11 cellular contexts compared by ENCODE assay signal in the genomic region with DNA sequence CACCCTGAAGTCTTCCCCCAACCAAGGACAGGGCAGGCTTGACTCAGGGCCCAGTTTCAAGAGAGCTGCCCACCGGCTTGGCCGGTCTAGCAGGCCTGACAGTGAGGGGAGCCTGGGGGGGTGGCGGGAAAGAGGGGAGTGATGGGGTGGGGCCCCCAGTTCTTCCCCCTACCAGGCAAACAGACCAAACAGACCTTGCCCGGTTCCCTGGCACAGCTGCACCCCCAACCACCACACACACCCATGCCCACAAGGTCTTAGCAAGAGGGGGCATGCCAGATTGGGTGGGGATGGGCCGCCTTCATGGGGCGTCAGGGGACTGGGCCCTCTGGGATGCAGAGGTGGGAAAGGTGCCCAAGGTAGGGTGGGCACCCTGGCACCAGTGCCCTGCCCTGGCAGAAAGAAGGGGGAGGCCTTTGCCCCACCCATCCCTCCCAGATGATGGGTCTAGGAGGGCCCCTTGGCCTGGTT. TPM values are rescaled to one million over a fixed set of nuclear protein-coding genes. Genes with fewer than 3 reads are reported as not detected.
DNase-seq lines count a peak whose midpoint lies in the region; ATAC-seq and TF ChIP-seq lines count a peak whose summit lies in the region.
"Had no signal": no experiment of that assay in that cellular context is flagged by ENCODE, and none has a peak within 500 bp of the region (broad histone marks: within the 10 kb centered on the region; RNA-seq: fewer than 3 reads in every experiment).

No MANE protein-coding gene starts in this region.

- H3K9me3 Mint-ChIP-seq in activated T-helper 2 cell treated with anti-CD3 and anti-CD28 coated beads, Interferon-gamma antibody, Interleukin-2, Interleukin-4, amounts not matched to agents 10 μg/mL and 5 μg/mL and 100 μg/mL, durations not matched to agents 14 hours and 24 hours and 36 hours, result no peaks in the 10 kb centered on the region
- no peaks in the 10 kb centered on the region for H3K9me3 Mint-ChIP-seq in stimulated activated effector memory CD8-positive, alpha-beta T cell treated with anti-CD3 and anti-CD28 coated beads, Interleukin-12 subunit alpha, Interleukin-12 subunit beta, amount 100 ng/mL, for 72 hours
- H3K9me3 Mint-ChIP-seq in endodermal cell, result no peaks in the 10 kb centered on the region
- H3K9me3 Mint-ChIP-seq: neural crest cell had no signal

- H2AFZ ChIP-seq in HCT116 (ENCODE audit: low read depth, low read length, poor library complexity, severe bottlenecking), result no peak overlapping the region

- H3K4me3 Mint-ChIP-seq in activated T-helper 2 cell treated with anti-CD3 and anti-CD28 coated beads, Interferon-gamma antibody, Interleukin-2, Interleukin-4, amounts not matched to agents 10 μg/mL and 5 μg/mL and 100 μg/mL, durations not matched to agents 14 hours and 24 hours and 36 hours (ENCODE audit: low read depth), result peak overlapping the region; percentile 96
- peak overlapping the region; percentile 74 for H3K4me3 Mint-ChIP-seq in stimulated activated effector memory CD8-positive, alpha-beta T cell treated with anti-CD3 and anti-CD28 coated beads, Interleukin-12 subunit alpha, Interleukin-12 subunit beta, amount 100 ng/mL, for 72 hours
- H3K4me3 Mint-ChIP-seq in endodermal cell, result no peak overlapping the region
- H3K4me3 Mint-ChIP-seq: neural crest cell had no signal

- BruUV-seq in HCT116 (replicated peaks; lab: Mats Ljungman, UMichigan), result no TSS peak

- ATAC-seq in HCT116 (no peak), GM18867 (IDR thresholded peaks at IDR 0.05; ENCODE audit: unreplicated experiment) (no peak)
- no peak for ATAC-seq in stimulated activated effector memory CD8-positive, alpha-beta T cell treated with anti-CD3 and anti-CD28 coated beads, Interleukin-12 subunit alpha, Interleukin-12 subunit beta, amount 100 ng/mL, for 72 hours

- H3K4me3 ChIP-seq in HCT116 (replicated peaks in 1 of 2; ENCODE audit: low read depth in 1 of 2, low read length in 2 of 2), result no peak overlapping the region
- no peak overlapping the region for H3K4me3 ChIP-seq in right atrium auricular region
- no peak overlapping the region for H3K4me3 ChIP-seq in endodermal cell (ENCODE audit: low read length)

- no peaks in the 10 kb centered on the region for H3K27me3 Mint-ChIP-seq in activated T-helper 2 cell treated with anti-CD3 and anti-CD28 coated beads, Interferon-gamma antibody, Interleukin-2, Interleukin-4, amounts not matched to agents 10 μg/mL and 5 μg/mL and 100 μg/mL, durations not matched to agents 14 hours and 24 hours and 36 hours (ENCODE audit: low read depth)
- H3K27me3 Mint-ChIP-seq in endodermal cell (ENCODE audit: insufficient read depth), result no peaks in the 10 kb centered on the region

- H3K36me3 ChIP-seq in HCT116 (ENCODE audit: control insufficient read depth in 1 of 2, insufficient read depth in 2 of 2, low read length in 2 of 2) (peaks cover 13 to 23% of the 10 kb centered on the region in 2 experiments; a peak in 3 of 4 replicates), right atrium auricular region (peaks cover 25% of the 10 kb centered on the region), endodermal cell (ENCODE audit: control insufficient read depth, insufficient read depth, low read length) (peaks cover 10% of the 10 kb centered on the region)

- no peaks in the 10 kb centered on the region for H3K9me2 ChIP-seq in HCT116 (ENCODE audit: insufficient read depth)

- H3K9me3 ChIP-seq in HCT116 (ENCODE audit: control insufficient read depth in 1 of 2, insufficient read depth in 1 of 2, low read depth in 1 of 2, low read length in 2 of 2) (no peaks in the 10 kb centered on the region), right atrium auricular region (no peaks in the 10 kb centered on the region), endodermal cell (ENCODE audit: control insufficient read depth, low read length) (no peaks in the 10 kb centered on the region)

- peaks cover 46% of the 10 kb centered on the region for H3K4me1 Mint-ChIP-seq in activated T-helper 2 cell treated with anti-CD3 and anti-CD28 coated beads, Interferon-gamma antibody, Interleukin-2, Interleukin-4, amounts not matched to agents 10 μg/mL and 5 μg/mL and 100 μg/mL, durations not matched to agents 14 hours and 24 hours and 36 hours (ENCODE audit: low read depth)
- H3K4me1 Mint-ChIP-seq in stimulated activated effector memory CD8-positive, alpha-beta T cell treated with anti-CD3 and anti-CD28 coated beads, Interleukin-12 subunit alpha, Interleukin-12 subunit beta, amount 100 ng/mL, for 72 hours, result peaks cover 67% of the 10 kb centered on the region
- H3K4me1 Mint-ChIP-seq in endodermal cell, result peaks cover 14% of the 10 kb centered on the region

- no peak overlapping the region for H3K27ac ChIP-seq in HCT116 (ENCODE audit: low read depth, low read length)
- H3K27ac ChIP-seq in right atrium auricular region, result peak overlapping the region; percentile 32 to 40
- H3K27ac ChIP-seq in endodermal cell (ENCODE audit: low read depth, low read length), result no peak overlapping the region

- H3K4me2 ChIP-seq in HCT116 (ENCODE audit: low read length), result peak overlapping the region; percentile 53

- TF ChIP-seq CTCF in HCT116 (IDR thresholded peaks at IDR 0.05 in 2 of 3, conservative IDR thresholded peaks at IDR 0.05 in 1 of 3; ENCODE audit: borderline replicate concordance in 1 of 3, insufficient read depth in 1 of 3, low read depth in 2 of 3, low read length in 2 of 3), result no peak
- no peak for TF ChIP-seq CTCF in right atrium auricular region (IDR thresholded peaks at IDR 0.05)
- TF ChIP-seq CTCF in endodermal cell (conservative IDR thresholded peaks at IDR 0.05), result no peak

- peaks cover 7 to 61% of the 10 kb centered on the region in 2 experiments for H3K4me1 ChIP-seq in HCT116 (ENCODE audit: control insufficient read depth in 1 of 2, insufficient read depth in 2 of 2, low read length in 2 of 2)
- peaks cover 0 to 71% of the 10 kb centered on the region in 2 donors for H3K4me1 ChIP-seq in right atrium auricular region
- no peaks in the 10 kb centered on the region for H3K4me1 ChIP-seq in endodermal cell (ENCODE audit: control insufficient read depth, insufficient read depth, low read length)

- intact Hi-C loops in HCT116 (cut with micrococcal nuclease), result no loop called here
- intact Hi-C loops in activated T-helper 2 cell treated with anti-CD3 and anti-CD28 coated beads, Interferon-gamma antibody, Interleukin-2, Interleukin-4, amounts not matched to agents 10 μg/mL and 5 μg/mL and 100 μg/mL, durations not matched to agents 14 hours and 24 hours and 36 hours (cut with micrococcal nuclease), result no loop called here

- WGBS in endodermal cell (ENCODE audit: insufficient coverage in 1 of 2, insufficient read length in 1 of 2), 2 experiments, result 91 to 100% methylated on average over 2 to 4 of the region's 6 CpGs

- no peaks in the 10 kb centered on the region for H4K20me1 ChIP-seq in HCT116 (ENCODE audit: insufficient read depth)

- H3K36me3 Mint-ChIP-seq in activated T-helper 2 cell treated with anti-CD3 and anti-CD28 coated beads, Interferon-gamma antibody, Interleukin-2, Interleukin-4, amounts not matched to agents 10 μg/mL and 5 μg/mL and 100 μg/mL, durations not matched to agents 14 hours and 24 hours and 36 hours (ENCODE audit: low read depth), result peaks cover 71% of the 10 kb centered on the region
- H3K36me3 Mint-ChIP-seq in stimulated activated effector memory CD8-positive, alpha-beta T cell treated with anti-CD3 and anti-CD28 coated beads, Interleukin-12 subunit alpha, Interleukin-12 subunit beta, amount 100 ng/mL, for 72 hours, result peaks cover 31% of the 10 kb centered on the region
- peaks cover 14% of the 10 kb centered on the region for H3K36me3 Mint-ChIP-seq in endodermal cell (ENCODE audit: low read depth)

- H3K27ac Mint-ChIP-seq in activated T-helper 2 cell treated with anti-CD3 and anti-CD28 coated beads, Interferon-gamma antibody, Interleukin-2, Interleukin-4, amounts not matched to agents 10 μg/mL and 5 μg/mL and 100 μg/mL, durations not matched to agents 14 hours and 24 hours and 36 hours, result peak overlapping the region; percentile 86
- H3K27ac Mint-ChIP-seq in stimulated activated effector memory CD8-positive, alpha-beta T cell treated with anti-CD3 and anti-CD28 coated beads, Interleukin-12 subunit alpha, Interleukin-12 subunit beta, amount 100 ng/mL, for 72 hours, result peak overlapping the region; percentile 97
- H3K27ac Mint-ChIP-seq in endodermal cell, result no peak overlapping the region

- POLR2A ChIA-PET in HCT116 (lab: Charles Lee), result interaction anchor here (0.5 to 1.0 kb wide), 2 partner anchors 10 to 20 kb away, joined by 3 read pairs; no protein-coding TSS in a partner anchor

- H3K27me3 ChIP-seq in HCT116 (ENCODE audit: insufficient read depth, low read length) (no peaks in the 10 kb centered on the region), right atrium auricular region (no peaks in the 10 kb centered on the region), endodermal cell (ENCODE audit: control insufficient read depth, insufficient read depth, low read length, poor library complexity, severe bottlenecking) (no peaks in the 10 kb centered on the region)

- RAD21 ChIA-PET in HCT116 (lab: Charles Lee; ENCODE audit: low non-redundant PET in 1 of 2, low total read pairs in 2 of 2, uncharacterized antibody in 2 of 2, unreplicated experiment in 2 of 2), result no interaction called here

- DNase-seq in HCT116 (ENCODE audit: low read depth, low spot score) (no peak), right atrium auricular region (ENCODE audit: low spot score) (no peak), HCEC 1CT (no peak), endodermal cell (no peak)
- no peak for DNase-seq in activated T-helper 2 cell treated with anti-CD3 and anti-CD28 coated beads, Interferon-gamma antibody, Interleukin-2, Interleukin-4, amounts not matched to agents 10 μg/mL and 5 μg/mL and 100 μg/mL, durations not matched to agents 14 hours and 24 hours and 36 hours (ENCODE audit: low spot score)
- DNase-seq in stimulated activated effector memory CD8-positive, alpha-beta T cell treated with anti-CD3 and anti-CD28 coated beads, Interleukin-12 subunit alpha, Interleukin-12 subunit beta, amount 100 ng/mL, for 72 hours (ENCODE audit: low spot score in 2 of 2), result no peak
- DNase-seq: GOT3; stimulated activated CD4-positive, alpha-beta T cell treated with anti-CD3 and anti-CD28 coated beads, Interleukin-4, amount 100 ng/mL, for 1 hour had no signal

- peaks cover 63% of the 10 kb centered on the region for H3K79me2 ChIP-seq in HCT116 (ENCODE audit: insufficient read depth, low read length)

- CTCF ChIA-PET in HCT116 (lab: Charles Lee), result no interaction called here

- H3K9ac ChIP-seq in HCT116 (ENCODE audit: low read length) (no peak overlapping the region), endodermal cell (ENCODE audit: extremely low read depth, low read length, poor library complexity, severe bottlenecking) (no peak overlapping the region)

- no peak for TF ChIP-seq RAD21 in HCT116 (IDR thresholded peaks at IDR 0.05; ENCODE audit: low read depth)

- no peak for TF ChIP-seq POLR2A in HCT116 (IDR thresholded peaks at IDR 0.05; ENCODE audit: borderline replicate concordance, extremely low read depth, insufficient read depth, insufficient read length)

RNA-seq across cellular contexts. Expression of a gene that starts 8.9 kb away (rescaled TPM):
- total RNA-seq in HCT116 (2021; ENCODE audit: unreplicated experiment) (57.0 TPM), right atrium auricular region (10 to 100 TPM; 30.3 to 53.4 TPM), endodermal cell (10 to 100 TPM; 21.2 to 23.3 TPM)
- 42.3 and 47.5 TPM in 2 replicates for polyA plus RNA-seq in HCT116 (2012)
- total RNA-seq in activated T-helper 2 cell treated with anti-CD3 and anti-CD28 coated beads, Interferon-gamma antibody, Interleukin-2, Interleukin-4, amounts not matched to agents 10 μg/mL and 5 μg/mL and 100 μg/mL, durations not matched to agents 14 hours and 24 hours and 36 hours, result 147 and 154 TPM in 2 replicates
- polyA plus RNA-seq in endodermal cell (2013, experiment 1 of 2), result 7.4 TPM
- polyA plus RNA-seq in endodermal cell (2013, experiment 2 of 2), result 7.0 TPM

RNA-seq across cellular contexts. Expression of a gene that starts 18.1 kb away (rescaled TPM):
- total RNA-seq in HCT116 (2021; ENCODE audit: unreplicated experiment), result 0.42 TPM
- 0.31 TPM in 1 of 2 replicates, not detected in the other for polyA plus RNA-seq in HCT116 (2012)
- total RNA-seq in activated T-helper 2 cell treated with anti-CD3 and anti-CD28 coated beads, Interferon-gamma antibody, Interleukin-2, Interleukin-4, amounts not matched to agents 10 μg/mL and 5 μg/mL and 100 μg/mL, durations not matched to agents 14 hours and 24 hours and 36 hours, result 0.48 and 2.0 TPM in 2 replicates
- not detected for total RNA-seq in right atrium auricular region
- 1 to 10 TPM in 1 of 2 donors, not detected in 1; 2.0 TPM for total RNA-seq in endodermal cell
- polyA plus RNA-seq in endodermal cell (2013, experiment 1 of 2), result not detected
- not detected for polyA plus RNA-seq in endodermal cell (2013, experiment 2 of 2)

RNA-seq across cellular contexts. Expression of a gene that starts 22.1 kb away (rescaled TPM):
- total RNA-seq in HCT116 (2021; ENCODE audit: unreplicated experiment) (2.0 TPM), right atrium auricular region (not detected), endodermal cell (1 to 10 TPM in 1 of 2 donors, under 1 TPM in 1; 0.44 to 2.0 TPM)
- polyA plus RNA-seq in HCT116 (2012), result 2.4 and 2.9 TPM in 2 replicates
- 0.21 and 0.80 TPM in 2 replicates for total RNA-seq in activated T-helper 2 cell treated with anti-CD3 and anti-CD28 coated beads, Interferon-gamma antibody, Interleukin-2, Interleukin-4, amounts not matched to agents 10 μg/mL and 5 μg/mL and 100 μg/mL, durations not matched to agents 14 hours and 24 hours and 36 hours
- 4.1 TPM for polyA plus RNA-seq in endodermal cell (2013, experiment 1 of 2)
- 3.4 TPM for polyA plus RNA-seq in endodermal cell (2013, experiment 2 of 2)

RNA-seq across cellular contexts. Expression of a gene that starts 22.2 kb away (rescaled TPM):
- 0.32 TPM for total RNA-seq in HCT116 (2021; ENCODE audit: unreplicated experiment)
- polyA plus RNA-seq in HCT116 (2012), result 0.08 and 0.14 TPM in 2 replicates
- 0.11 TPM in 1 of 2 replicates, not detected in the other for total RNA-seq in activated T-helper 2 cell treated with anti-CD3 and anti-CD28 coated beads, Interferon-gamma antibody, Interleukin-2, Interleukin-4, amounts not matched to agents 10 μg/mL and 5 μg/mL and 100 μg/mL, durations not matched to agents 14 hours and 24 hours and 36 hours
- not detected for total RNA-seq in right atrium auricular region
- total RNA-seq in endodermal cell, result not detected
- not detected for polyA plus RNA-seq in endodermal cell (2013, experiment 1 of 2)
- polyA plus RNA-seq in endodermal cell (2013, experiment 2 of 2), result not detected
- total RNA-seq: neural crest cell; T-helper 1 cell treated with Interleukin-12 subunit alpha and Interleukin-12 subunit beta and Interleukin-4 antibody, amounts not matched to agents 30 ng/mL and 1 ng/mL, for 36 hours had no signal

RNA-seq across cellular contexts. Expression of a gene that starts 28.3 kb away (rescaled TPM):
- total RNA-seq in HCT116 (2021; ENCODE audit: unreplicated experiment), result 58.4 TPM
- 49.9 and 53.7 TPM in 2 replicates for polyA plus RNA-seq in HCT116 (2012)
- total RNA-seq in activated T-helper 2 cell treated with anti-CD3 and anti-CD28 coated beads, Interferon-gamma antibody, Interleukin-2, Interleukin-4, amounts not matched to agents 10 μg/mL and 5 μg/mL and 100 μg/mL, durations not matched to agents 14 hours and 24 hours and 36 hours, result 54.9 and 60.2 TPM in 2 replicates
- 10 to 100 TPM; 19.5 to 24.8 TPM for total RNA-seq in right atrium auricular region
- 10 to 100 TPM; 61.9 to 65.0 TPM for total RNA-seq in endodermal cell
- 54.8 TPM for polyA plus RNA-seq in endodermal cell (2013, experiment 1 of 2)
- 47.4 TPM for polyA plus RNA-seq in endodermal cell (2013, experiment 2 of 2)

Comparison
In these comparisons a context has a peak if more than half of its experiments do, and no peak if none do; other contexts are left out.
1. H3K27ac ChIP-seq: peak in right atrium auricular region (2 of 2); none in HCT116 (single experiment) and endodermal cell (single experiment).